ENCODE assay signal across 24 cellular contexts in genomic region chr6:22596011-22596410, GRCh38. TPM values are rescaled to one million over a fixed set of nuclear protein-coding genes. Genes with fewer than 3 reads are reported as not detected.
"Had no signal": no experiment of that assay in that cellular context is flagged by ENCODE, and none has a peak within 500 bp of the region (broad histone marks: within the 10 kb centered on the region; RNA-seq: fewer than 3 reads in every experiment).

No MANE protein-coding gene starts in this region.

- H3K27ac Mint-ChIP-seq: activated CD4-positive, alpha-beta T cell treated with anti-CD3 and anti-CD28 coated beads, Interleukin-2, amount 10 ng/mL, durations not matched to agents 7 days and 5 days; activated naive CD8-positive, alpha-beta T cell treated with anti-CD3 and anti-CD28 coated beads for 36 hours; memory B cell; naive thymus-derived CD8-positive, alpha-beta T cell; stimulated activated naive CD8-positive, alpha-beta T cell treated with anti-CD3 and anti-CD28 coated beads, Interleukin-15, Interleukin-2, amounts not matched to agents 100 ng/mL and 50 ng/mL, for 24 hours; type B pancreatic cell had no signal

- H3K4me1 Mint-ChIP-seq: activated CD4-positive, alpha-beta T cell treated with anti-CD3 and anti-CD28 coated beads, Interleukin-2, amount 10 ng/mL, durations not matched to agents 7 days and 5 days; activated naive CD8-positive, alpha-beta T cell treated with anti-CD3 and anti-CD28 coated beads for 36 hours; memory B cell; naive thymus-derived CD8-positive, alpha-beta T cell had no signal

- H3K9me3 Mint-ChIP-seq: activated CD4-positive, alpha-beta T cell treated with anti-CD3 and anti-CD28 coated beads, Interleukin-2, amount 10 ng/mL, durations not matched to agents 7 days and 5 days; activated naive CD8-positive, alpha-beta T cell treated with anti-CD3 and anti-CD28 coated beads for 36 hours had no signal

- H3K27me3 Mint-ChIP-seq: activated CD4-positive, alpha-beta T cell treated with anti-CD3 and anti-CD28 coated beads, Interleukin-2, amount 10 ng/mL, durations not matched to agents 7 days and 5 days; activated naive CD8-positive, alpha-beta T cell treated with anti-CD3 and anti-CD28 coated beads for 36 hours; memory B cell; stimulated activated naive CD8-positive, alpha-beta T cell treated with anti-CD3 and anti-CD28 coated beads, Interleukin-15, Interleukin-2, amounts not matched to agents 100 ng/mL and 50 ng/mL, for 24 hours; type B pancreatic cell had no signal

- H3K4me1 ChIP-seq: right atrium auricular region, suprapubic skin had no signal

- H3K27me3 ChIP-seq: gastroesophageal sphincter, heart right ventricle, right atrium auricular region, suprapubic skin had no signal

- H3K36me3 ChIP-seq: gastroesophageal sphincter, heart right ventricle, left ventricle myocardium inferior, right atrium auricular region, suprapubic skin had no signal

- H3K9me3 ChIP-seq: gastroesophageal sphincter, left ventricle myocardium inferior, right atrium auricular region, suprapubic skin had no signal

- ATAC-seq: gastroesophageal sphincter; heart right ventricle; naive thymus-derived CD8-positive, alpha-beta T cell had no signal

- H3K4me3 ChIP-seq: gastroesophageal sphincter, heart right ventricle, left ventricle myocardium inferior, right atrium auricular region, suprapubic skin had no signal

- DNase-seq: activated CD4-positive, alpha-beta T cell treated with anti-CD3 and anti-CD28 coated beads, Interleukin-2, amount 10 ng/mL, durations not matched to agents 7 days and 5 days; activated CD4-positive, CD25-positive, alpha-beta regulatory T cell; activated CD8-positive, alpha-beta memory T cell treated with anti-CD3 and anti-CD28 coated beads for 24 hours; activated gamma-delta T cell treated with Interleukin-2 at 50 U/mL for 16 hours; activated naive CD8-positive, alpha-beta T cell treated with anti-CD3 and anti-CD28 coated beads for 36 hours; anterior cingulate cortex; dermis blood vessel endothelial cell; erythroblast; heart right ventricle; left ventricle myocardium inferior; naive thymus-derived CD8-positive, alpha-beta T cell; small intestine; stimulated activated CD4-positive, alpha-beta T cell treated with anti-CD3 and anti-CD28 coated beads, Interleukin-4, amount 100 ng/mL, for 4 hours; stimulated activated CD8-positive, alpha-beta memory T cell treated with anti-CD3 and anti-CD28 coated beads, Interleukin-4, amount 100 ng/mL, for 48 hours had no signal

- H3K4me3 Mint-ChIP-seq: activated CD4-positive, alpha-beta T cell treated with anti-CD3 and anti-CD28 coated beads, Interleukin-2, amount 10 ng/mL, durations not matched to agents 7 days and 5 days; activated naive CD8-positive, alpha-beta T cell treated with anti-CD3 and anti-CD28 coated beads for 36 hours; memory B cell; naive thymus-derived CD8-positive, alpha-beta T cell; stimulated activated naive CD8-positive, alpha-beta T cell treated with anti-CD3 and anti-CD28 coated beads, Interleukin-15, Interleukin-2, amounts not matched to agents 100 ng/mL and 50 ng/mL, for 24 hours; type B pancreatic cell had no signal

- H3K36me3 Mint-ChIP-seq: activated naive CD8-positive, alpha-beta T cell treated with anti-CD3 and anti-CD28 coated beads for 36 hours; memory B cell; naive thymus-derived CD8-positive, alpha-beta T cell; type B pancreatic cell had no signal

- H3K27ac ChIP-seq: gastroesophageal sphincter, heart right ventricle, left ventricle myocardium inferior, right atrium auricular region, suprapubic skin had no signal

RNA-seq across cellular contexts. Expression of gene HDGFL1, which starts 26.6 kb away (rescaled TPM):
- total RNA-seq: activated CD4-positive, alpha-beta T cell treated with anti-CD3 and anti-CD28 coated beads, Interleukin-2, amount 10 ng/mL, durations not matched to agents 7 days and 5 days; activated naive CD8-positive, alpha-beta T cell treated with anti-CD3 and anti-CD28 coated beads for 36 hours; chondrocyte; dermis blood vessel endothelial cell; gastroesophageal sphincter; heart right ventricle; left ventricle myocardium inferior; mucosa of gallbladder; naive thymus-derived CD8-positive, alpha-beta T cell; posterior vena cava; right atrium auricular region; suprapubic skin; T-helper 2 cell treated with Interferon-gamma antibody and Interleukin-4, amounts not matched to agents 100 ng/mL and 5 ng/mL, for 36 hours had no signal
- polyA plus RNA-seq: heart right ventricle; naive thymus-derived CD8-positive, alpha-beta T cell; small intestine had no signal
